Comparison of ENCODE assay signal across 11 cellular contexts in the genomic region with DNA sequence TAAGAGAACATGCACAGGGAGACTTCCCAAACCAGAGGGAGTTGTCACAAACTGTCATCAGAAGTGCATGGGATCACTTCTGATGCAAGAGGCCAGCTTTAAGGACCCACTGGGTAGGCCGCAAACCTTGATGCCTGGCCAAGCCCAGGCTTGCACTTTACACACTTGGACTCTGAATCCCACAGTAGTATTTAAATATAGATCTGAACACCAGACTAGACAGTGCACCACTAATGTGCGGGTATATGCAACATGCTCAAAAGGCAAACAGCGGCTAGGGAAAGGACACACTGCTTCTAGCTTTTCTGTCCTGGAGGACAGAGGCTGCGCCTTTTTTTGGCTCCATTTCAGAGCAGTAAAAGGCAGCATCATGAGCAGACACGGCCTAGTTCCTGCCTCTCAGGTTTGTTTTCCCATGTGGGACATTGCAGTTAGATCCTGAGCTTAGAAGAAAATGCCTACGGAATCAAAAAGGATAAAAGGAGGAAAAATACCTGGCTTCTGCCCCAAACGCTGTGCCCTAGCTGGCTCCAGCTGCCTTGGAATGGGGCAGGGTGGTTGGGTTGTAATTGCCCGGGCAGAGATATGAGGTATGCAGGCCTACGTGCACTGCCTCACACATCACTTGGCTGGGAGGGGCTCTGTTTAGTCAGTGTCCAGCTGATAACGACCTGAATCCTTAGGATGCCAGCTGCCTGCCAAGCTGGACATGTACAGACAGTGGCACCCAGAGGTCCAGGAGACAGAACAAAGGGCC.
DNase-seq lines count a peak whose midpoint lies in the region; ATAC-seq and TF ChIP-seq lines count a peak whose summit lies in the region.
"Had no signal": no experiment of that assay in that cellular context is flagged by ENCODE, and none has a peak within 500 bp of the region (broad histone marks: within the 10 kb centered on the region; RNA-seq: fewer than 3 reads in every experiment).

No MANE protein-coding gene starts in this region.

- H4K20me1 ChIP-seq in DND-41 (ENCODE audit: insufficient read depth, low read length), result no peaks in the 10 kb centered on the region

- no peaks in the 10 kb centered on the region for H3K79me2 ChIP-seq in DND-41 (ENCODE audit: insufficient read depth, low read length)

- no peaks in the 10 kb centered on the region for H3K9me3 ChIP-seq in DND-41 (ENCODE audit: insufficient read depth, low read length, severe bottlenecking)

- H3K4me2 ChIP-seq in DND-41 (ENCODE audit: insufficient read depth, low read length), result no peak overlapping the region

- ATAC-seq in DND-41 (ENCODE audit: insufficient read depth, low read depth) (no peak), Right ventricle myocardium inferior (peak; percentile 80), omental fat pad (ENCODE audit: low FRiP score) (peak; percentile 86)
- ATAC-seq: natural killer cell treated with Interleukin-12 subunit alpha and Interleukin-12 subunit beta and Interleukin-15 and Interleukin-18, amount 100 ng/mL, for 72 hours had no signal

- H3K4me1 ChIP-seq in DND-41 (ENCODE audit: insufficient read depth, low read length), result peaks cover 31% of the 10 kb centered on the region

- H3K27ac ChIP-seq in DND-41 (ENCODE audit: low read length), result peak overlapping the region; percentile 28; the same call in 1 of the 2 replicates

- H3K9ac ChIP-seq in DND-41 (ENCODE audit: low read depth, low read length), result no peak overlapping the region

- H3K27me3 ChIP-seq in DND-41 (ENCODE audit: insufficient read depth, low read length, poor library complexity), result no peaks in the 10 kb centered on the region

- no peaks in the 10 kb centered on the region for H3K36me3 ChIP-seq in DND-41 (ENCODE audit: insufficient read depth, low read length)

- intact Hi-C loops in Right ventricle myocardium inferior (cut with DNase I), result loop anchor here (1.0 to 5.0 kb wide), 4 partner anchors 25 to 188 kb away; a partner anchor contains a TSS

- TF ChIP-seq CTCF in DND-41 (IDR thresholded peaks at IDR 0.05; ENCODE audit: borderline replicate concordance, extremely low read depth, low read length, poor library complexity, severe bottlenecking) (no peak), omental fat pad (IDR thresholded peaks at IDR 0.05) (no peak)

- no peak for DNase-seq in DND-41
- DNase-seq in SHP77 (lab: John Stamatoyannopoulos, UW), result peak; percentile 64 to 86
- DNase-seq in Right ventricle myocardium inferior (ENCODE audit: missing footprints), result no peak
- peak; percentile 29 for DNase-seq in omental fat pad (ENCODE audit: low spot score)
- no peak for DNase-seq in activated CD4-positive, alpha-beta T cell treated with anti-CD3 and anti-CD28 coated beads, Interleukin-2, amount 50 U/mL, for 4 hours
- DNase-seq in activated CD8-positive, alpha-beta memory T cell treated with anti-CD3 and anti-CD28 coated beads for 24 hours, result no peak
- DNase-seq in midbrain (lab: John Stamatoyannopoulos, UW), result no peak
- no peak for DNase-seq in NCI-H1436 treated with DMSO at 0.1 percent for 48 hours (lab: John Stamatoyannopoulos, UW)
- DNase-seq: activated naive CD4-positive, alpha-beta T cell treated with anti-CD3 and anti-CD28 coated beads, Interleukin-2, amount 10 ng/mL, durations not matched to agents 7 days and 5 days; MV-4-11 had no signal

- no peak overlapping the region for H3K4me3 ChIP-seq in DND-41 (ENCODE audit: low read depth in 1 of 2, low read length in 2 of 2)

- no peak overlapping the region for H2AFZ ChIP-seq in DND-41 (ENCODE audit: low read depth, low read length)

Comparison
In these comparisons a context has a peak if more than half of its experiments do, and no peak if none do; other contexts are left out.
1. DNase-seq: peak in SHP77 (2 of 2) and omental fat pad (single experiment); none in DND-41 (single experiment), Right ventricle myocardium inferior (single experiment), activated CD4-positive, alpha-beta T cell treated with anti-CD3 and anti-CD28 coated beads, Interleukin-2, amount 50 U/mL, for 4 hours (0 of 2), activated CD8-positive, alpha-beta memory T cell treated with anti-CD3 and anti-CD28 coated beads for 24 hours (single experiment), midbrain (single experiment) and NCI-H1436 treated with DMSO at 0.1 percent for 48 hours (single experiment).